ENCODE assay signal across 18 cellular contexts in genomic region chr4:181150173-181150572, GRCh38.
A peak's percentile ranks its signal among the peaks of the same experiment; 100 is the strongest.
DNase-seq lines count a peak whose midpoint lies in the region; ATAC-seq and TF ChIP-seq lines count a peak whose summit lies in the region.
"Had no signal": no experiment of that assay in that cellular context is flagged by ENCODE, and none has a peak within 500 bp of the region (broad histone marks: within the 10 kb centered on the region; RNA-seq: fewer than 3 reads in every experiment).

No MANE protein-coding gene starts in this region.

- H3K27ac ChIP-seq in Peyer's patch (no peak overlapping the region), GM23338 (ENCODE audit: low read depth) (no peak overlapping the region)
- H3K27ac ChIP-seq: adrenal gland, tibial nerve had no signal

- no peak overlapping the region for H3K4me3 ChIP-seq in Peyer's patch
- H3K4me3 ChIP-seq in GM23338: no peak overlapping the region
- H3K4me3 ChIP-seq: adrenal gland, tibial nerve had no signal

- no peaks in the 10 kb centered on the region for H4K20me1 ChIP-seq in GM23338 (replicated peaks; ENCODE audit: insufficient read depth)

- H3K4me3 Mint-ChIP-seq in GM23338: no peak overlapping the region
- H3K4me3 Mint-ChIP-seq: central memory CD8-positive, alpha-beta T cell; effector memory CD8-positive, alpha-beta T cell; mesothelial cell of epicardium; stimulated activated naive B cell treated with anti-CD40 and anti-IgM and Interleukin-4, amounts not matched to agents 10 μg/mL and 1 μg/mL and 100 μg/mL, for 72 hours had no signal

- no peaks in the 10 kb centered on the region for H3F3A ChIP-seq in GM23338 (replicated peaks; ENCODE audit: low read depth)

- no peaks in the 10 kb centered on the region for H3K27me3 Mint-ChIP-seq in GM23338 (ENCODE audit: insufficient read depth, low read depth, poor library complexity)
- H3K27me3 Mint-ChIP-seq: central memory CD8-positive, alpha-beta T cell; effector memory CD8-positive, alpha-beta T cell; stimulated activated naive B cell treated with anti-CD40 and anti-IgM and Interleukin-4, amounts not matched to agents 10 μg/mL and 1 μg/mL and 100 μg/mL, for 72 hours had no signal

- H3K4me1 Mint-ChIP-seq in GM23338: no peaks in the 10 kb centered on the region
- H3K4me1 Mint-ChIP-seq: central memory CD8-positive, alpha-beta T cell; stimulated activated naive B cell treated with anti-CD40 and anti-IgM and Interleukin-4, amounts not matched to agents 10 μg/mL and 1 μg/mL and 100 μg/mL, for 72 hours had no signal

- H3K36me3 ChIP-seq in Peyer's patch (no peaks in the 10 kb centered on the region), GM23338 (ENCODE audit: insufficient read depth) (no peaks in the 10 kb centered on the region)
- H3K36me3 ChIP-seq: adrenal gland, tibial nerve had no signal

- H3K27me3 ChIP-seq in Peyer's patch (no peaks in the 10 kb centered on the region), GM23338 (ENCODE audit: insufficient read depth) (no peaks in the 10 kb centered on the region)
- H3K27me3 ChIP-seq: adrenal gland, tibial nerve had no signal

- H2AFZ ChIP-seq in GM23338: no peak overlapping the region

- no peak for TF ChIP-seq POLR2A in Peyer's patch (IDR thresholded peaks at IDR 0.05)

- DNase-seq in DMS153 treated with DMSO at 0.1 percent for 48 hours (lab: John Stamatoyannopoulos, UW; ENCODE audit: unreplicated experiment) (peak; percentile 10), NCI-H1092 (lab: John Stamatoyannopoulos, UW) (peak; percentile 51), NCI-H69 (lab: John Stamatoyannopoulos, UW) (peak; percentile 90), foreskin melanocyte (peak; percentile 91), GM20000 (ENCODE audit: low spot score) (no peak), Peyer's patch (no peak), GM23338 (ENCODE audit: low spot score) (no peak)
- DNase-seq: activated CD4-positive, alpha-beta T cell treated with anti-CD3 and anti-CD28 coated beads for 1 hour; adrenal gland; effector memory CD8-positive, alpha-beta T cell; kidney; SIG-M5; stimulated activated naive B cell treated with anti-CD40 and anti-IgM and Interleukin-4, amounts not matched to agents 10 μg/mL and 1 μg/mL and 100 μg/mL, for 72 hours; T1000 had no signal

- no peaks in the 10 kb centered on the region for H3K79me2 ChIP-seq in GM23338 (replicated peaks; ENCODE audit: insufficient read depth)

- no peak overlapping the region for H3K27ac Mint-ChIP-seq in GM23338
- H3K27ac Mint-ChIP-seq: effector memory CD8-positive, alpha-beta T cell; mesothelial cell of epicardium; stimulated activated naive B cell treated with anti-CD40 and anti-IgM and Interleukin-4, amounts not matched to agents 10 μg/mL and 1 μg/mL and 100 μg/mL, for 72 hours had no signal

- TF ChIP-seq CTCF in GM20000 (IDR thresholded peaks at IDR 0.05; ENCODE audit: extremely low read depth, missing control alignments) (no peak), Peyer's patch (IDR thresholded peaks at IDR 0.05) (no peak), GM23338 (conservative IDR thresholded peaks at IDR 0.05; ENCODE audit: low read depth in 2 of 2) (no peak)

- no peaks in the 10 kb centered on the region for H3K9me2 ChIP-seq in GM23338 (ENCODE audit: insufficient read depth)

- no peaks in the 10 kb centered on the region for H3K36me3 Mint-ChIP-seq in GM23338 (ENCODE audit: low read depth)
- H3K36me3 Mint-ChIP-seq: mesothelial cell of epicardium; stimulated activated naive B cell treated with anti-CD40 and anti-IgM and Interleukin-4, amounts not matched to agents 10 μg/mL and 1 μg/mL and 100 μg/mL, for 72 hours had no signal

- H3K4me2 ChIP-seq in GM23338: no peak overlapping the region

- no peaks in the 10 kb centered on the region for H3K9me3 Mint-ChIP-seq in GM23338

- H3K4me1 ChIP-seq in Peyer's patch (no peaks in the 10 kb centered on the region), GM23338 (ENCODE audit: insufficient read depth) (no peaks in the 10 kb centered on the region)
- H3K4me1 ChIP-seq: adrenal gland, tibial nerve had no signal

- H3K9me3 ChIP-seq in Peyer's patch: no peaks in the 10 kb centered on the region
- H3K9me3 ChIP-seq: adrenal gland, tibial nerve had no signal

- ATAC-seq in GM21619 (IDR thresholded peaks at IDR 0.05; ENCODE audit: unreplicated experiment) (no peak), GM23338 (no peak)
- ATAC-seq: effector memory CD8-positive, alpha-beta T cell; stimulated activated naive B cell treated with anti-CD40 and anti-IgM and Interleukin-4, amounts not matched to agents 10 μg/mL and 1 μg/mL and 100 μg/mL, for 72 hours had no signal

TF ChIP-seq in GM23338, 12 proteins besides CTCF, POLR2A, EP300 and RAD21 (continues in another document):
- no peak for TF ChIP-seq ETS1 (IDR thresholded peaks at IDR 0.05)
- no peak for TF ChIP-seq CREB1 (CRISPR knock-in tag; IDR thresholded peaks at IDR 0.05; ENCODE audit: low read depth)
- no peak for TF ChIP-seq ZNF462 (CRISPR knock-in tag; IDR thresholded peaks at IDR 0.05)
- TF ChIP-seq POLR2AphosphoS5 (IDR thresholded peaks at IDR 0.05; ENCODE audit: low read depth): no peak

Comparison
In these comparisons a context has a peak if more than half of its experiments do, and no peak if none do; other contexts are left out.
1. DNase-seq: peak in DMS153 treated with DMSO at 0.1 percent for 48 hours (single experiment), NCI-H1092 (single experiment), NCI-H69 (single experiment) and foreskin melanocyte (single experiment); none in GM20000 (single experiment), Peyer's patch (0 of 3) and GM23338 (single experiment).